Comparison of ENCODE assay signal across 25 cellular contexts in genomic region chr10:71613877-71614276, GRCh38.
"Had no signal": no experiment of that assay in that cellular context is flagged by ENCODE, and none has a peak within 500 bp of the region (broad histone marks: within the 10 kb centered on the region; RNA-seq: fewer than 3 reads in every experiment).

No MANE protein-coding gene starts in this region.

- H3K36me3 ChIP-seq: adrenal gland, ascending aorta, brain microvascular endothelial cell, pancreas, right lobe of liver, stomach, suprapubic skin, tibial nerve, uterus had no signal

- FAIRE-seq: pancreas had no signal

- H3K36me3 Mint-ChIP-seq: activated naive CD4-positive, alpha-beta T cell treated with anti-CD3 and anti-CD28 coated beads, Interleukin-2, amount 50 U/mL, for 72 hours; stimulated activated memory B cell treated with anti-CD40 and anti-IgM and Interleukin-4, amounts not matched to agents 10 μg/mL and 1 μg/mL and 100 μg/mL, for 72 hours had no signal

- H3K4me1 Mint-ChIP-seq: stimulated activated memory B cell treated with anti-CD40 and anti-IgM and Interleukin-4, amounts not matched to agents 10 μg/mL and 1 μg/mL and 100 μg/mL, for 72 hours had no signal

- H3K4me3 Mint-ChIP-seq: activated T-cell treated with anti-CD3 and anti-CD28 coated beads, Interleukin-2, amount 50 U/mL, for 24 hours; activated T-helper 17 cell treated with anti-CD3 and anti-CD28 coated beads, Interleukin-2, amount 50 U/mL, for 72 hours; nephron progenitor cell; stimulated activated memory B cell treated with anti-CD40 and anti-IgM and Interleukin-4, amounts not matched to agents 10 μg/mL and 1 μg/mL and 100 μg/mL, for 72 hours; T-helper 1 cell treated with Interleukin-12 subunit alpha and Interleukin-12 subunit beta and Interleukin-4 antibody, amounts not matched to agents 30 μg/mL and 1 μg/mL, for 36 hours; WTC11 had no signal

- H3K4me3 ChIP-seq: adrenal gland, ascending aorta, pancreas, right lobe of liver, skin epidermis, stomach, suprapubic skin, tibial nerve, uterus had no signal

- H3K27ac ChIP-seq: ascending aorta, brain microvascular endothelial cell, pancreas, skin epidermis, suprapubic skin had no signal

- ATAC-seq: activated naive CD4-positive, alpha-beta T cell treated with anti-CD3 and anti-CD28 coated beads, Interleukin-2, amount 50 U/mL, for 72 hours; activated T-helper 17 cell treated with anti-CD3 and anti-CD28 coated beads, Interleukin-2, amount 50 U/mL, for 72 hours; stimulated activated memory B cell treated with anti-CD40 and anti-IgM and Interleukin-4, amounts not matched to agents 10 μg/mL and 1 μg/mL and 100 μg/mL, for 72 hours; WTC11 had no signal

- H3K27ac Mint-ChIP-seq: activated naive CD4-positive, alpha-beta T cell treated with anti-CD3 and anti-CD28 coated beads, Interleukin-2, amount 50 U/mL, for 72 hours; activated T-cell treated with anti-CD3 and anti-CD28 coated beads, Interleukin-2, amount 50 U/mL, for 24 hours; activated T-helper 17 cell treated with anti-CD3 and anti-CD28 coated beads, Interleukin-2, amount 50 U/mL, for 72 hours; nephron progenitor cell; stimulated activated memory B cell treated with anti-CD40 and anti-IgM and Interleukin-4, amounts not matched to agents 10 μg/mL and 1 μg/mL and 100 μg/mL, for 72 hours; T-helper 1 cell treated with Interleukin-12 subunit alpha and Interleukin-12 subunit beta and Interleukin-4 antibody, amounts not matched to agents 30 μg/mL and 1 μg/mL, for 36 hours had no signal

- H3K4me1 ChIP-seq: pancreas, uterus had no signal

- H3K27me3 Mint-ChIP-seq: activated T-cell treated with anti-CD3 and anti-CD28 coated beads, Interleukin-2, amount 50 U/mL, for 24 hours had no signal

- H3K9me3 Mint-ChIP-seq: activated naive CD4-positive, alpha-beta T cell treated with anti-CD3 and anti-CD28 coated beads, Interleukin-2, amount 50 U/mL, for 72 hours; activated T-cell treated with anti-CD3 and anti-CD28 coated beads, Interleukin-2, amount 50 U/mL, for 24 hours; activated T-helper 17 cell treated with anti-CD3 and anti-CD28 coated beads, Interleukin-2, amount 50 U/mL, for 72 hours; nephron progenitor cell; stimulated activated memory B cell treated with anti-CD40 and anti-IgM and Interleukin-4, amounts not matched to agents 10 μg/mL and 1 μg/mL and 100 μg/mL, for 72 hours; T-helper 1 cell treated with Interleukin-12 subunit alpha and Interleukin-12 subunit beta and Interleukin-4 antibody, amounts not matched to agents 30 μg/mL and 1 μg/mL, for 36 hours had no signal

- DNase-seq: activated CD8-positive, alpha-beta memory T cell treated with anti-CD3 and anti-CD28 coated beads for 24 hours; activated CD8-positive, alpha-beta memory T cell treated with anti-CD3 and anti-CD28 coated beads, Interleukin-2, amount 50 U/mL, for 4 hours; activated T-cell treated with anti-CD3 and anti-CD28 coated beads, Interleukin-2, amount 50 U/mL, for 24 hours; adrenal gland; brain microvascular endothelial cell; caudate nucleus; effector memory CD4-positive, alpha-beta T cell; kidney glomerular epithelial cell; midbrain; nephron progenitor cell; pancreas; stimulated activated CD4-positive, alpha-beta T cell treated with anti-CD3 and anti-CD28 coated beads, Interleukin-2, amount 100 ng/mL, for 24 hours; T1000; uterus had no signal

- H3K9me3 ChIP-seq: adrenal gland, ascending aorta, pancreas, right lobe of liver, stomach, suprapubic skin, tibial nerve, uterus had no signal

- H3K27me3 ChIP-seq: adrenal gland, ascending aorta, brain microvascular endothelial cell, pancreas, right lobe of liver, suprapubic skin, tibial nerve, uterus had no signal
